8 cellular contexts compared by ENCODE assay signal in genomic region chr2:28392297-28393114, GRCh38. TPM values are rescaled to one million over a fixed set of nuclear protein-coding genes. Genes with fewer than 3 reads are reported as not detected.
DNase-seq lines count a peak whose midpoint lies in the region; ATAC-seq and TF ChIP-seq lines count a peak whose summit lies in the region.

FOSL2 (plus strand) TSS chr2:28392858; CDS start chr2:28393721, 863 bp downstream.

- CTCF ChIA-PET in RWPE1 (lab: Yijun Ruan, JAX) = interaction anchor here (0.6 kb wide), 1 partner anchor 640 kb away, joined by 5 read pairs; no protein-coding TSS in a partner anchor

- 0 out of 2 replicates have a peak, but pooled peaks have one; percentile 20 for TF ChIP-seq CTCF in LNCAP (IDR thresholded peaks at IDR 0.05)
- peak; percentile 22 for TF ChIP-seq CTCF in RWPE1 (conservative IDR thresholded peaks at IDR 0.05; ENCODE audit: low read depth)
- TF ChIP-seq CTCF in fibroblast of mammary gland (conservative IDR thresholded peaks at IDR 0.05; ENCODE audit: control insufficient read depth, insufficient read depth, low read depth, low read length) = no peak
- TF ChIP-seq CTCF in natural killer cell (IDR thresholded peaks at IDR 0.05) = no peak

- intact Hi-C loops in natural killer cell (cut with micrococcal nuclease) = loop anchor here (1.0 to 10.0 kb wide), 5 partner anchors 18 to 1752 kb away; partner anchors contain the start of gene YPEL5

- no peak within 1 kb of the TSS for H3K4me3 Mint-ChIP-seq in activated T-helper 17 cell treated with anti-CD3 and anti-CD28 coated beads, Interleukin-2, amount 50 U/mL, for 72 hours
- peak within 1 kb of the TSS; percentile 89 for H3K4me3 Mint-ChIP-seq in natural killer cell

- peaks cover 19% of the 10 kb centered on the region for H3K4me1 Mint-ChIP-seq in activated T-helper 17 cell treated with anti-CD3 and anti-CD28 coated beads, Interleukin-2, amount 50 U/mL, for 72 hours
- H3K4me1 Mint-ChIP-seq in natural killer cell = peaks cover 24 to 33% of the 10 kb centered on the region in 2 donors

- POLR2A ChIA-PET in RWPE1 (lab: Yijun Ruan, JAX; ENCODE audit: low non-redundant PET) = interaction anchor here (0.6 to 1.4 kb wide), 4 partner anchors 14 to 130 kb away, joined by 3 to 8 read pairs (median 4); no protein-coding TSS in a partner anchor

- peaks cover 4% of the 10 kb centered on the region for H3K9me3 Mint-ChIP-seq in activated T-helper 17 cell treated with anti-CD3 and anti-CD28 coated beads, Interleukin-2, amount 50 U/mL, for 72 hours
- H3K9me3 Mint-ChIP-seq in natural killer cell = peaks cover 0 to 2% of the 10 kb centered on the region in 2 donors

- DNase-seq in Daoy (ENCODE audit: low read depth) (peak; percentile 100), GOT3 (lab: John Stamatoyannopoulos, UW) (peak; percentile 91), RWPE1 (ENCODE audit: low spot score) (peak; percentile 97), fibroblast of mammary gland (ENCODE audit: low read depth) (peak; percentile 100), natural killer cell (peak; percentile 92)
- peak; percentile 90 for DNase-seq in stimulated activated naive CD8-positive, alpha-beta T cell treated with anti-CD3 and anti-CD28 coated beads, Interleukin-15, Interleukin-2, amounts not matched to agents 100 U/mL and 50 U/mL, for 24 hours

- H3K27ac Mint-ChIP-seq in activated T-helper 17 cell treated with anti-CD3 and anti-CD28 coated beads, Interleukin-2, amount 50 U/mL, for 72 hours = peak within 1 kb of the TSS; percentile 93
- no peak within 1 kb of the TSS for H3K27ac Mint-ChIP-seq in natural killer cell

- peaks cover 9% of the 10 kb centered on the region for H3K36me3 Mint-ChIP-seq in activated T-helper 17 cell treated with anti-CD3 and anti-CD28 coated beads, Interleukin-2, amount 50 U/mL, for 72 hours (ENCODE audit: low read depth)
- peaks cover 8% of the 10 kb centered on the region for H3K36me3 Mint-ChIP-seq in natural killer cell

- peak; percentile 79 for ATAC-seq in activated T-helper 17 cell treated with anti-CD3 and anti-CD28 coated beads, Interleukin-2, amount 50 U/mL, for 72 hours (replicated peaks)
- ATAC-seq in natural killer cell = peak; percentile 68 to 89 (median 73)
- ATAC-seq in stimulated activated naive CD8-positive, alpha-beta T cell treated with anti-CD3 and anti-CD28 coated beads, Interleukin-15, Interleukin-2, amounts not matched to agents 100 U/mL and 50 U/mL, for 24 hours = peak; percentile 79

- H3K27ac ChIP-seq in RWPE1 = peak within 1 kb of the TSS; percentile 100

- peak within 1 kb of the TSS; percentile 91 for H3K4me3 ChIP-seq in fibroblast of mammary gland (ENCODE audit: control insufficient read depth, low read depth, low read length)

- no peaks in the 10 kb centered on the region for H3K27me3 Mint-ChIP-seq in activated T-helper 17 cell treated with anti-CD3 and anti-CD28 coated beads, Interleukin-2, amount 50 U/mL, for 72 hours
- peaks cover 0 to 3% of the 10 kb centered on the region in 2 donors for H3K27me3 Mint-ChIP-seq in natural killer cell (ENCODE audit: low read depth in 2 of 2)

RNA-seq across cellular contexts. Expression of gene FOSL2, which starts in this region (rescaled TPM):
- 56.0 and 62.1 TPM in 2 replicates for total RNA-seq in Daoy (2014; rRNA removed; shearing (Covaris generic))
- 100 to 1,000 TPM in 1 of 2 donors, 10 to 100 TPM in 1; 90.9 to 214 TPM for total RNA-seq in activated T-helper 17 cell treated with anti-CD3 and anti-CD28 coated beads, Interleukin-2, amount 50 U/mL, for 72 hours
- 100 to 1,000 TPM; 414 to 531 (median 455) TPM for total RNA-seq in natural killer cell

Comparison
In these comparisons a context has a peak if more than half of its experiments do, and no peak if none do; other contexts are left out.
1. Peak in every context shown above with its lines: DNase-seq, ATAC-seq, H3K4me3 ChIP-seq and H3K27ac ChIP-seq.
2. CTCF ChIP-seq: peak in LNCAP (single experiment) and RWPE1 (single experiment); none in fibroblast of mammary gland (single experiment) and natural killer cell (single experiment).